1 cellular context compared by ENCODE assay signal in the genomic region with DNA sequence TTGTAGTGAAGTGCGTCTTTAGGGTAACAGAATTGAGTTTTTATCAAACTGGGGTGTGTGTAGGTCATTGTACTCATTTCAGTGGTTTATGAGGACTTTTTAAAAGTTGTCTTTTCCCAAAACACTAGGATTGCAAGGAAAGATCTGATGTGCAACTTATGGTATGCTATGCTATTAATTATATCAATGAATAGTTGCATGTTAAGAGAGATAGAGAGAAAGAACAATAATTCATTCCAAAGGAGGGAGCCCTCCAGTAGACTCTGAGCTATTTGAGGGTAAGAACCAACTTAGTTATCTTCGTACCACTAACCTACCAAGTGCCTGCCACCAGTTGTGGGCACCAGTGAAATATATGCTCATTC.
TF ChIP-seq lines count a peak whose summit lies in the region.

No MANE protein-coding gene starts in this region.

TF ChIP-seq in HepG2, 621 proteins besides CTCF, POLR2A, EP300 and RAD21 (continued from another document):
- TF ChIP-seq ZNF580 (CRISPR knock-in tag; IDR thresholded peaks at IDR 0.05; ENCODE audit: borderline replicate concordance, low read depth): no peak
- no peak for TF ChIP-seq BORCS8-MEF2B (CRISPR knock-in tag; IDR thresholded peaks at IDR 0.05)
